Comparison of ENCODE assay signal across 11 cellular contexts in genomic region chr3:134350861-134351311, GRCh38. TPM values are rescaled to one million over a fixed set of nuclear protein-coding genes. Genes with fewer than 3 reads are reported as not detected.
DNase-seq lines count a peak whose midpoint lies in the region; ATAC-seq and TF ChIP-seq lines count a peak whose summit lies in the region.
"Had no signal": no experiment of that assay in that cellular context is flagged by ENCODE, and none has a peak within 500 bp of the region (broad histone marks: within the 10 kb centered on the region; RNA-seq: fewer than 3 reads in every experiment).

No MANE protein-coding gene starts in this region.

- 80 to 87% (median 83%) methylated on average over 4 of the region's 4 CpGs for WGBS in ovary, 3 donors

- H3K27me3 ChIP-seq in right atrium auricular region (no peaks in the 10 kb centered on the region), duodenal mucosa (ENCODE audit: control insufficient read depth in 1 of 2, insufficient read depth in 2 of 2, low read length in 2 of 2) (no peaks in the 10 kb centered on the region), muscle layer of colon (ENCODE audit: control insufficient read depth in 1 of 2, insufficient read depth in 2 of 2, low read length in 2 of 2) (no peaks in the 10 kb centered on the region), uterus (no peaks in the 10 kb centered on the region), ovary (no peaks in the 10 kb centered on the region)

- TF ChIP-seq POLR2A in uterus (IDR thresholded peaks at IDR 0.05) = no peak
- TF ChIP-seq POLR2A in ovary (IDR thresholded peaks at IDR 0.05) = no peak

- H3K36me3 ChIP-seq in right atrium auricular region (peaks cover 13% of the 10 kb centered on the region), duodenal mucosa (ENCODE audit: control insufficient read depth in 1 of 2, insufficient read depth in 2 of 2, low read length in 2 of 2) (peaks cover 0 to 7% of the 10 kb centered on the region in 2 donors), muscle layer of colon (ENCODE audit: insufficient read depth, low read length) (peaks cover 18% of the 10 kb centered on the region), uterus (no peaks in the 10 kb centered on the region), ovary (no peaks in the 10 kb centered on the region)

- H3K27ac ChIP-seq in right atrium auricular region = no peak overlapping the region
- peak overlapping the region; percentile 16 for H3K27ac ChIP-seq in duodenal mucosa (ENCODE audit: low read depth, low read length)
- H3K27ac ChIP-seq in muscle layer of colon (ENCODE audit: low read depth, low read length) = peak overlapping the region; percentile 6
- peak overlapping the region; percentile 33 to 49 for H3K27ac ChIP-seq in uterus
- H3K27ac ChIP-seq in ovary = no peak overlapping the region
- H3K27ac ChIP-seq: KMS-11 had no signal

- intact Hi-C loops in Right ventricle myocardium inferior (cut with DNase I) (no loop called here), uterus (cut with DNase I; ENCODE audit: low total_unique reads) (no loop called here), ovary (cut with DNase I) (no loop called here)

- H3K4me3 ChIP-seq in right atrium auricular region = no peak overlapping the region
- no peak overlapping the region for H3K4me3 ChIP-seq in duodenal mucosa (ENCODE audit: low read depth in 1 of 2, low read length in 2 of 2)
- no peak overlapping the region for H3K4me3 ChIP-seq in muscle layer of colon (ENCODE audit: low read depth in 1 of 2, low read length in 2 of 2)
- no peak overlapping the region for H3K4me3 ChIP-seq in uterus
- no peak overlapping the region for H3K4me3 ChIP-seq in ovary

- no peak for TF ChIP-seq EP300 in ovary (IDR thresholded peaks at IDR 0.05)

- ATAC-seq in Right ventricle myocardium inferior = no peak
- no peak for ATAC-seq in GM21381 (IDR thresholded peaks at IDR 0.05; ENCODE audit: unreplicated experiment)
- ATAC-seq in GM19351 (IDR thresholded peaks at IDR 0.05; ENCODE audit: unreplicated experiment) = no peak

- H3K4me1 ChIP-seq in right atrium auricular region = peaks cover 0 to 58% of the 10 kb centered on the region in 2 donors
- H3K4me1 ChIP-seq in duodenal mucosa (ENCODE audit: control insufficient read depth in 1 of 2, insufficient read depth in 2 of 2, low read length in 2 of 2) = peaks cover 65% of the 10 kb centered on the region in 2 donors
- H3K4me1 ChIP-seq in muscle layer of colon (ENCODE audit: insufficient read depth, low read length) = peaks cover 51% of the 10 kb centered on the region
- H3K4me1 ChIP-seq in uterus = no peaks in the 10 kb centered on the region
- peaks cover 5% of the 10 kb centered on the region for H3K4me1 ChIP-seq in ovary (ENCODE audit: insufficient read depth)

- no peak for TF ChIP-seq CTCF in right atrium auricular region (IDR thresholded peaks at IDR 0.05)
- TF ChIP-seq CTCF in uterus (IDR thresholded peaks at IDR 0.05) = no peak
- TF ChIP-seq CTCF in ovary (IDR thresholded peaks at IDR 0.05) = no peak

- H3K9ac ChIP-seq in duodenal mucosa (ENCODE audit: low read depth in 1 of 2, low read length in 2 of 2) (peak overlapping the region in 1 of 2 donors; percentile 13), muscle layer of colon (ENCODE audit: low read length) (no peak overlapping the region)
- H3K9ac ChIP-seq: KMS-11 had no signal

- H3K9me3 ChIP-seq in right atrium auricular region (peaks cover 0 to 11% of the 10 kb centered on the region in 2 donors), duodenal mucosa (ENCODE audit: control insufficient read depth in 1 of 2, low read length in 2 of 2) (peaks cover 6 to 11% of the 10 kb centered on the region in 2 donors), muscle layer of colon (ENCODE audit: low read length) (peaks cover 5% of the 10 kb centered on the region), uterus (peaks cover 0 to 7% of the 10 kb centered on the region in 2 donors), ovary (no peaks in the 10 kb centered on the region)

- DNase-seq in Right ventricle myocardium inferior (ENCODE audit: missing footprints) (peak; percentile 65), right atrium auricular region (ENCODE audit: low spot score) (no peak), uterus (peak in 1 of 2 donors; percentile 27), ovary (no peak)
- DNase-seq: amygdala, GF-D8 had no signal

RNA-seq across cellular contexts. Expression of gene AMOTL2, which starts 23.4 kb away (rescaled TPM):
- 61.9 TPM for total RNA-seq in Right ventricle myocardium inferior
- 100 to 1,000 TPM in 1 of 2 donors, 10 to 100 TPM in 1; 62.3 to 119 TPM for total RNA-seq in right atrium auricular region
- 10 to 100 TPM; 49.4 to 87.5 (median 61.4) TPM for total RNA-seq in uterus
- 10 to 100 TPM; 20.5 to 60.4 (median 44.8) TPM for total RNA-seq in ovary
- 10 to 100 TPM; 28.7 to 32.9 TPM for polyA plus RNA-seq in ovary

Comparison
In these comparisons a context has a peak if more than half of its experiments do, and no peak if none do; other contexts are left out.
1. H3K27ac ChIP-seq: peak in duodenal mucosa (single experiment), muscle layer of colon (single experiment) and uterus (2 of 2); none in right atrium auricular region (0 of 2) and ovary (0 of 2).